1 cellular context compared by ENCODE assay signal in genomic region chr3:48619541-48620524, GRCh38.
TF ChIP-seq lines count a peak whose summit lies in the region.

No MANE protein-coding gene starts in this region.

TF ChIP-seq in IMR-90, 13 proteins besides CTCF, POLR2A, EP300 and RAD21:
- no peak for TF ChIP-seq BHLHE40 (IDR thresholded peaks at IDR 0.05; ENCODE audit: low read depth, low read length)
- no peak for TF ChIP-seq RCOR1 (IDR thresholded peaks at IDR 0.05; ENCODE audit: insufficient replicate concordance, low read length)
- TF ChIP-seq CEBPB (IDR thresholded peaks at IDR 0.05; ENCODE audit: low read depth, low read length): no peak
- no peak for TF ChIP-seq USF2 (IDR thresholded peaks at IDR 0.05; ENCODE audit: low read depth, low read length)
- TF ChIP-seq FOS (IDR thresholded peaks at IDR 0.05; ENCODE audit: low read depth, low read length): no peak
- no peak for TF ChIP-seq MAZ (IDR thresholded peaks at IDR 0.05; ENCODE audit: borderline replicate concordance, low read depth, low read length)
- no peak for TF ChIP-seq MAFK (IDR thresholded peaks at IDR 0.05; ENCODE audit: low read depth, low read length)
- no peak for TF ChIP-seq SMC3 (IDR thresholded peaks at IDR 0.05; ENCODE audit: low read depth, low read length)
